In the genomic region with DNA sequence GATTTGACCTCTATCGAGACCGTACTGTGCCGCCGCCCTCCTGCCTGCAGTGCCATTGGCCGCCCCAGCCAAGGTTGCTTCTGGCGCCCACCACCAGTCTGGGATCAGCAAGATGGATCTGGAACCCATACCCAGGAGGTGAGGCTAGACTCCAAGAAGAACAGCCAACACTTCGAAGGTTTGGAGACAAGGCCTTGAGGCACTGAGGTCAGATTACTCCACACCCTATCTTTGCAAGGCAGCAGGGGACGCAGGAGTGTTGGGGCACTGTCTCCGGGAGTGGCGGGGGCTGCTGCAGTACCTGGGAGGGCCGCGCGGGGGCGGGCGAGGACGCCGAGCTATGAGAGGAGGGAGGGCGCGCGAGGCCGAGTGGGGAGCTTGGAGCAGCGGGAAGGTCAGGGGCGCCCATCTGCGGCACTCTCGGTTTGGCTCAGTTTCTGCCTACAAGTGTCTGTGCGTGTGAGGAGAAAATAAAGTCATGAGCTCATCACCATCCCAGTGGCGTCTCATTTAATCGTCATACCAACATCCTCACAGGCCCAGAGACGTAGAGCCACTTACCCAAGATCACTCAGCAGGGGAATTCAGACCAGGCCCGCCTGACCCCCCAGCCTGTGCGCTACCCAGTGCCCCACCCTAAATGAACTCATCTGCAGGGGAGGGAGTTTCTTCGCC, we compare ENCODE assay signal across 8 cellular contexts.
DNase-seq lines count a peak whose midpoint lies in the region; ATAC-seq, FAIRE-seq and TF ChIP-seq lines count a peak whose summit lies in the region.

No MANE protein-coding gene starts in this region.

- intact Hi-C loops in posterior cingulate gyrus (cut with DNase I) = no loop called here

- peak; percentile 82 for TF ChIP-seq CTCF in AG09319 (IDR thresholded peaks at IDR 0.05; ENCODE audit: low read depth, low read length)

- peak; percentile 87 for ATAC-seq in GM19025 (IDR thresholded peaks at IDR 0.05; ENCODE audit: low read depth, unreplicated experiment)

- no peak for FAIRE-seq in urothelium cell line (lab: Jason Lieb, UNC)

- DNase-seq in AG09319 (ENCODE audit: extremely low read depth, low read depth) = no peak
- DNase-seq in HPDE6-E6E7 (ENCODE audit: extremely low spot score) = peak; percentile 57
- DNase-seq in SIG-M5 (lab: John Stamatoyannopoulos, UW) = peak; percentile 25
- peak; percentile 92 for DNase-seq in activated effector memory CD4-positive, alpha-beta T cell treated with anti-CD3 and anti-CD28 coated beads, Interleukin-2, amount 50 U/mL, for 16 hours
- DNase-seq in germinal center (ENCODE audit: low spot score) = peak; percentile 85
- peak; percentile 63 to 97 (median 84) for DNase-seq in posterior cingulate gyrus
- peak; percentile 77 for DNase-seq in urothelium cell line (ENCODE audit: low spot score)
